Comparison of ENCODE assay signal across 1 cellular context in the genomic region with DNA sequence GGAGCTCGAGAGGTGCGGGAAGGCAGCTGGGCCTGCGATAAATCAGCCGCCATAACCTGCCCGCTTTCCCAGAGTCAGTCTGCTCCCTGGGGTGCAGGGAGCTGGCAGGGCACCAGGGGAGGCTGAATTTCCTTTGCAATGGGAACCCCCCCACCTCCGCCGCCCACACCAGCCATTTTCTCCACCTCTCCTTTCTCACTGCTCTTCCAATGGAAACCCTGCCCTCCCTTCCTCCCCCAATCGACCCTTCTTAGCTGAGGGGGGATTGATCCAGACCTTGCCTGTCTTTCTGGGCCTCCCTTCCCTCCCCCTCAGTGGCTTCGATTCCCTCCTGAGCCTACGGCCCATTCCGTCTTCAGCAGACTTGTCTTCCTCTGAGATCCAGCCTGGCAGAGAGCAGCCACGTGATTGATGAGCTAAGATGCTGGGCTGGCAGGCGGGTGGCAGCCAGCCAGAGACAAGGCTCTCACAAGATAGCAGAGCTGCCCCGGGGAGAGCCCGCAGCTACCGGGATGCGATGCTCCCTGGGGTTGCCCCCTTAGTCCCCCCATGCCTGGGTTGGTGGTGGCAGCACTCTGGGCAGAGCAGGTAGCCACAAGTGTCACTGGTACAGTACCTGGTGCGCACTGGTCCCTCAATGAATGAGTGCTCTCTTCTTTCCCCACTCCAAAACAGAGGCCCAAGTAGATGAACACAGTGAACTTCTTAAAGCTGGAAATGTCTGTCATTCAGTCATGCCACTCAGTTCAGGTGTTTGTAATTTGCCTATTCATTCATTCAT.
TF ChIP-seq lines count a peak whose summit lies in the region.

No MANE protein-coding gene starts in this region.

TF ChIP-seq in endothelial cell of umbilical vein, 7 proteins besides CTCF, POLR2A, EP300 and RAD21:
- TF ChIP-seq MYC (IDR thresholded peaks at IDR 0.05; ENCODE audit: low read depth, low read length), result no peak
- no peak for TF ChIP-seq EZH2 (IDR thresholded peaks at IDR 0.05; ENCODE audit: borderline replicate concordance, low read depth, low read length, severe bottlenecking)
- TF ChIP-seq FOS (IDR thresholded peaks at IDR 0.05; ENCODE audit: borderline replicate concordance, insufficient read depth, low read length), result no peak
- no peak for TF ChIP-seq JUN (IDR thresholded peaks at IDR 0.05; ENCODE audit: borderline replicate concordance, insufficient read depth, insufficient read length, low read depth)
- no peak for TF ChIP-seq GATA2 (IDR thresholded peaks at IDR 0.05; ENCODE audit: insufficient read depth, insufficient read length, low read depth, low read length)
- TF ChIP-seq, protein P1, sequence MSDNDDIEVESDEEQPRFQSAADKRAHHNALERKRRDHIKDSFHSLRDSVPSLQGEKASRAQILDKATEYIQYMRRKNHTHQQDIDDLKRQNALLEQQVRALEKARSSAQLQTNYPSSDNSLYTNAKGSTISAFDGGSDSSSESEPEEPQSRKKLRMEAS (IDR thresholded peaks at IDR 0.05; ENCODE audit: insufficient read depth, insufficient read length), result no peak
- TF ChIP-seq POLR2AphosphoS5 (IDR thresholded peaks at IDR 0.05; ENCODE audit: insufficient read depth, low read depth, low read length), result no peak
